23 cellular contexts compared by ENCODE assay signal in the genomic region with DNA sequence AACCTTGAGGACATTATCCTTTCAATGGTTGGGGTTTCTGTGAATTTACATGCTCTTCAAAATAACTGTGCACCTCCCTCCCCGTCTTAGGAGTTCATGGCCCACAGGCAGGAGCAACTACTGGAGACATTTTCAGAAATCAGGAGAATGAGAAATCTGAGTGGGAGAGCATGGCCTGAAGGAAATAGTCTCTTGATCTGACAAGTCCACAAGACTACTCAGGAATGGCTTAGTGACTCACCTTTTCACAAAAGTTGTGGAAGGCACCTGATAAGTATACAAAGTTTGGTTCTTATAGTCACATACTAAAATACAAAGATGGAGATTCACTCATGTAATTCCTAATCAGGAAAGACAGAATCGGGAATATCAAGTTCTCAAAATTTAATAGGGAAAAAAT.
"Had no signal": no experiment of that assay in that cellular context is flagged by ENCODE, and none has a peak within 500 bp of the region (broad histone marks: within the 10 kb centered on the region; RNA-seq: fewer than 3 reads in every experiment).

No MANE protein-coding gene starts in this region.

- H3K36me3 ChIP-seq: gastroesophageal sphincter, heart left ventricle, neural progenitor cell, right lobe of liver, thoracic aorta, tibial nerve, upper lobe of left lung had no signal

- H3K79me2 ChIP-seq: hepatocyte, parathyroid adenoma had no signal

- H3K4me1 Mint-ChIP-seq: neural progenitor cell; stimulated activated naive B cell treated with anti-CD40 and anti-IgM and Interleukin-4, amounts not matched to agents 10 μg/mL and 1 μg/mL and 100 μg/mL, for 72 hours had no signal

- H3K27me3 ChIP-seq: gastroesophageal sphincter, heart left ventricle, hepatocyte, neural progenitor cell, right lobe of liver, tibial nerve, upper lobe of left lung had no signal

- H3K4me1 ChIP-seq: neural progenitor cell, parathyroid adenoma, right lobe of liver, upper lobe of left lung had no signal

- H3K27ac ChIP-seq: hepatocyte, neural progenitor cell, parathyroid adenoma, thoracic aorta, upper lobe of left lung had no signal

- H3K4me2 ChIP-seq: hepatocyte, neural progenitor cell had no signal

- H3K9me3 ChIP-seq: right lobe of liver had no signal

- DNase-seq: dermis blood vessel endothelial cell; effector memory CD4-positive, alpha-beta T cell; heart left ventricle; kidney glomerular epithelial cell; mesendoderm; midbrain; naive thymus-derived CD4-positive, alpha-beta T cell; right lobe of liver; small intestine; stimulated activated CD4-positive, alpha-beta T cell treated with anti-CD3 and anti-CD28 coated beads, Interleukin-15, amount 100 ng/mL, for 24 hours; stimulated activated CD4-positive, alpha-beta T cell treated with anti-CD3 and anti-CD28 coated beads, Interleukin-2, amount 100 ng/mL, for 48 hours; stimulated activated naive B cell treated with anti-CD40 and anti-IgM and Interleukin-4, amounts not matched to agents 10 μg/mL and 1 μg/mL and 100 μg/mL, for 72 hours; upper lobe of left lung had no signal

- H3K27me3 Mint-ChIP-seq: naive thymus-derived CD4-positive, alpha-beta T cell; stimulated activated naive B cell treated with anti-CD40 and anti-IgM and Interleukin-4, amounts not matched to agents 10 μg/mL and 1 μg/mL and 100 μg/mL, for 72 hours; stimulated activated naive CD8-positive, alpha-beta T cell treated with anti-CD3 and anti-CD28 coated beads, Interleukin-15, Interleukin-2, amounts not matched to agents 100 ng/mL and 50 ng/mL, for 24 hours had no signal

- H2AFZ ChIP-seq: hepatocyte, neural progenitor cell, parathyroid adenoma had no signal

- H3K4me3 ChIP-seq: gastroesophageal sphincter, heart left ventricle, hepatocyte, lung, neural progenitor cell, right lobe of liver, thoracic aorta, tibial nerve, upper lobe of left lung had no signal

- H3K27ac Mint-ChIP-seq: naive thymus-derived CD4-positive, alpha-beta T cell; neural progenitor cell; progenitor cell of endocrine pancreas; stimulated activated naive B cell treated with anti-CD40 and anti-IgM and Interleukin-4, amounts not matched to agents 10 μg/mL and 1 μg/mL and 100 μg/mL, for 72 hours; stimulated activated naive CD8-positive, alpha-beta T cell treated with anti-CD3 and anti-CD28 coated beads, Interleukin-15, Interleukin-2, amounts not matched to agents 100 ng/mL and 50 ng/mL, for 24 hours had no signal

- H3K36me3 Mint-ChIP-seq: naive thymus-derived CD4-positive, alpha-beta T cell had no signal

- H3K9me3 Mint-ChIP-seq: stimulated activated naive CD8-positive, alpha-beta T cell treated with anti-CD3 and anti-CD28 coated beads, Interleukin-15, Interleukin-2, amounts not matched to agents 100 ng/mL and 50 ng/mL, for 24 hours had no signal

- H3K4me3 Mint-ChIP-seq: naive thymus-derived CD4-positive, alpha-beta T cell; nephron; neural progenitor cell; stimulated activated naive B cell treated with anti-CD40 and anti-IgM and Interleukin-4, amounts not matched to agents 10 μg/mL and 1 μg/mL and 100 μg/mL, for 72 hours; stimulated activated naive CD8-positive, alpha-beta T cell treated with anti-CD3 and anti-CD28 coated beads, Interleukin-15, Interleukin-2, amounts not matched to agents 100 ng/mL and 50 ng/mL, for 24 hours had no signal

- H3K9ac ChIP-seq: neural progenitor cell, parathyroid adenoma had no signal
